In the genomic region with DNA sequence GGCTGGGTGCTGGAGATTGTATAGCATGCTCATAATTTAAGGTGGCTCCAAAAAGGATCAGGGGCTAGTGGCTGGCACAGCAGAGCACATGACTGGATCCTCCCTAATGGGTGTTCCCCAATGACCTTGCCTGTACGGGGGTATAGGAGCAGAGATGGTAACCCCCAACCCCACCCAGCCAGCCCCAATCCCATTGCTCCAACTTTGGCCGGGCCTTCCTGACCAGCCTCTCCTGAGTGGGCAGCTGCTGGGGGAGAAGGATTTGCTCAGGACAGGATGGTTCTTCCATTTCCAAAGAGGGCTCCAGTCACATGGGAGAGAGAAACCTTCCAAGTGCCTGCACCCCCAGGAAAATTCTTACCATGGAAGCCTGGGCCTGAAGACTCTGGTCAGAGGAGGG, we compare ENCODE assay signal across 11 cellular contexts. TPM values are rescaled to one million over a fixed set of nuclear protein-coding genes. Genes with fewer than 3 reads are reported as not detected.
DNase-seq lines count a peak whose midpoint lies in the region; ATAC-seq and TF ChIP-seq lines count a peak whose summit lies in the region.
"Had no signal": no experiment of that assay in that cellular context is flagged by ENCODE, and none has a peak within 500 bp of the region (broad histone marks: within the 10 kb centered on the region; RNA-seq: fewer than 3 reads in every experiment).

No MANE protein-coding gene starts in this region.

- H4K20me1 ChIP-seq in PC-3 (ENCODE audit: low read length) = no peaks in the 10 kb centered on the region

- H3K27ac ChIP-seq in C4-2B = peak overlapping the region; percentile 80
- H3K27ac ChIP-seq in PC-3 (ENCODE audit: low read length) = peak overlapping the region; percentile 61
- H3K27ac ChIP-seq in esophagus squamous epithelium = peak overlapping the region; percentile 56 to 95 (median 89)

- no peak overlapping the region; the same call in 1 of the 2 replicates for H3K4me3 ChIP-seq in PC-3 (ENCODE audit: low read length)
- H3K4me3 ChIP-seq in esophagus squamous epithelium = no peak overlapping the region

- H3K9me2 ChIP-seq in PC-3 (replicated peaks; ENCODE audit: low read length) = no peaks in the 10 kb centered on the region

- peak overlapping the region; percentile 76 for H3K9ac ChIP-seq in PC-3 (ENCODE audit: low read length)

- H3K9me3 ChIP-seq in PC-3 (ENCODE audit: low read length) (no peaks in the 10 kb centered on the region), esophagus squamous epithelium (no peaks in the 10 kb centered on the region)

- H3K4me1 ChIP-seq in PC-3 (ENCODE audit: insufficient read depth, low read length) (peaks cover 29% of the 10 kb centered on the region), esophagus squamous epithelium (peaks cover 12 to 53% (median 26%) of the 10 kb centered on the region in 3 donors)

- peak overlapping the region; percentile 86 for H3K4me2 ChIP-seq in PC-3 (ENCODE audit: low read length)

- no peaks in the 10 kb centered on the region for H3F3A ChIP-seq in PC-3 (ENCODE audit: low read length, unreplicated experiment)

- no TSS peak for BruUV-seq in PC-3 (replicated peaks; lab: Mats Ljungman, UMichigan)

- WGBS in esophagus squamous epithelium, 2 donors = 83% methylated on average over 1 of the region's 2 CpGs; no CpG with 5 or more reads in 1 of the 2 donors

- H3K36me3 ChIP-seq in PC-3 (ENCODE audit: low read depth, low read length) (no peaks in the 10 kb centered on the region), esophagus squamous epithelium (no peaks in the 10 kb centered on the region)

- no peak for DNase-seq in PC-3
- no peak for DNase-seq in esophagus squamous epithelium (lab: John Stamatoyannopoulos, UW)
- DNase-seq in posterior vena cava (ENCODE audit: low spot score) = peak; percentile 71
- no peak for DNase-seq in NCI-H2029 treated with DMSO at 0.1 percent for 48 hours (lab: John Stamatoyannopoulos, UW)
- DNase-seq in C1 segment of cervical spinal cord (lab: John Stamatoyannopoulos, UW) = no peak
- DNase-seq in activated gamma-delta T cell treated with Interleukin-2 at 50 U/mL for 16 hours = no peak
- DNase-seq: Karpas-422; kidney glomerular epithelial cell; stimulated activated CD4-positive, alpha-beta T cell treated with anti-CD3 and anti-CD28 coated beads, Interleukin-4, amount 100 ng/mL, for 24 hours had no signal

- POLR2A ChIA-PET in PC-3 (lab: Charles Lee; ENCODE audit: unreplicated experiment) = interaction anchor here (1.1 kb wide), 1 partner anchor 15 kb away, joined by 12 read pairs; the partner anchor contains the start of gene NR4A1

- ATAC-seq in PC-3 (no peak), GM21737 (IDR thresholded peaks at IDR 0.05; ENCODE audit: unreplicated experiment) (no peak)

- CTCF ChIA-PET in PC-3 (lab: Charles Lee) = no interaction called here

- no peak for TF ChIP-seq POLR2A in esophagus squamous epithelium (IDR thresholded peaks at IDR 0.05)

- no peak for TF ChIP-seq CTCF in C4-2B (conservative IDR thresholded peaks at IDR 0.05)
- TF ChIP-seq CTCF in PC-3 (conservative IDR thresholded peaks at IDR 0.05; ENCODE audit: low read depth, low read length) = no peak
- TF ChIP-seq CTCF in esophagus squamous epithelium (IDR thresholded peaks at IDR 0.05) = no peak

- no peaks in the 10 kb centered on the region for H3K27me3 ChIP-seq in PC-3 (ENCODE audit: low read length)
- peaks cover 0 to 32% (median 0%) of the 10 kb centered on the region in 4 donors for H3K27me3 ChIP-seq in esophagus squamous epithelium

- peaks cover 16% of the 10 kb centered on the region; the same call in 1 of the 2 replicates for H3K79me2 ChIP-seq in PC-3 (ENCODE audit: low read length)

- H2AFZ ChIP-seq in PC-3 (ENCODE audit: low read length) = no peak overlapping the region

- intact Hi-C loops in PC-3 (cut with micrococcal nuclease) = no loop called here
- intact Hi-C loops in esophagus squamous epithelium (cut with DNase I) = no loop called here
- intact Hi-C loops in posterior vena cava (cut with DNase I) = no loop called here

RNA-seq across cellular contexts. Expression of gene NR4A1, which starts 15.3 kb away (rescaled TPM):
- total RNA-seq in PC-3 (2014; rRNA removed) (90.7 and 110 TPM in 2 replicates), esophagus squamous epithelium (10 to 100 TPM in 1 of 4 donors, 1 to 10 TPM in 3; 3.4 to 12.6 (median 5.6) TPM), posterior vena cava (100 to 1,000 TPM; 197 to 567 TPM)

RNA-seq across cellular contexts. Expression of gene TAMALIN, which starts 29.2 kb away (rescaled TPM):
- total RNA-seq in PC-3 (2014; rRNA removed) (0.29 and 0.58 TPM in 2 replicates), esophagus squamous epithelium (10 to 100 TPM in 1 of 4 donors, 1 to 10 TPM in 3; 1.7 to 10.7 (median 3.6) TPM), posterior vena cava (10 to 100 TPM; 38.0 to 50.6 TPM)

RNA-seq across cellular contexts. Expression of gene ATG101, which starts 33.9 kb away (rescaled TPM):
- total RNA-seq in PC-3 (2014; rRNA removed) (110 and 167 TPM in 2 replicates), esophagus squamous epithelium (10 to 100 TPM; 36.7 to 54.7 (median 40.4) TPM), posterior vena cava (10 to 100 TPM; 26.4 to 30.8 TPM)

RNA-seq across cellular contexts. Expression of gene SMIM41, which starts 43.6 kb away (rescaled TPM):
- not detected in 2 replicates for total RNA-seq in PC-3 (2014; rRNA removed)
- total RNA-seq in esophagus squamous epithelium = 1 to 10 TPM in 2 of 4 donors, under 1 TPM in 1, not detected in 1; 0.50 to 5.7 (median 1.8) TPM
- under 1 TPM in 1 of 2 donors, not detected in 1; 0.19 TPM for total RNA-seq in posterior vena cava
